Comparison of ENCODE assay signal across 9 cellular contexts in the genomic region with DNA sequence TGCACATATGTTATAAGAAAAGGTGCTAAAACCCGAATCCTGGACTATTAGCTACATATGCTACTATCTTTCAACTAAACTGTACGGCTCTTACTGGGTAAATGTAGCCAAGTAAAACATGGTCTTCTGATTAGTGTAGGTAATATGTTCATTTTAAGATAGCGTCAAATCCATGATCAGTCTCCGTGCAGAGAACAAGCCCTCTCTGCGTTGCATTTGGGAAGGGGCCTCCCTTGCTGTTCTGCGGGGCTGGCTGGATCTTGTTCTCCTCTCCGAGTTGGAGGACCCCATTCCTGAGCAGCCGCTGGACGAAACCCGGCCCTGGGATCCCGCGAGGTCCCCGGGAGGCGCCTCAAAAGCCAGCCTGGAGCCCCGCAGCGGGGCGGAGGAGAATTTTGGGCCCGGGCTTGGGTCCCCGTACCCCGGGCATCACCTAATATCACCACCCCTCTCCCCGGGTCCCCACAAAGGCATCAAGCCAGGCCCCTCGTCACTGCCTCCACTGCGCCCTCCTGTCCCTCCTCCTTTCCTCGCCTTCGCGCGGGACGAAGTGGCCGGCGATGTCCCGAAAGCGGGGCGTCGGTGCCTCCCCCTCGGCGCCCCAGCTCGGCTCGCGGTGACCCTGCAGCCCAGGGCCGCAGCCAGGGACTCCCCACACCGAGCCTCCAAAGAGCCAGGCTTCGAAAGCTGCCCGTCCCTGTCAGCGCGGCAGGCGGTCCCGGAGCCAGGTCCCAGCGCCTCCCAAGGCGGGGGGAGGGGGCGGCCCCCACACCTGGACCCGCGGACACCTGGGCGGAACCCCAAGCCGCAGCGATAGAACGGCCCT. TPM values are rescaled to one million over a fixed set of nuclear protein-coding genes. Genes with fewer than 3 reads are reported as not detected.
DNase-seq lines count a peak whose midpoint lies in the region; ATAC-seq and TF ChIP-seq lines count a peak whose summit lies in the region.
"Had no signal": no experiment of that assay in that cellular context is flagged by ENCODE, and none has a peak within 500 bp of the region (broad histone marks: within the 10 kb centered on the region; RNA-seq: fewer than 3 reads in every experiment).

No MANE protein-coding gene starts in this region.

- H3K9me3 ChIP-seq in colonic mucosa (no peaks in the 10 kb centered on the region), mesenchymal stem cell (ENCODE audit: control insufficient read depth, low read length) (no peaks in the 10 kb centered on the region), uterus (no peaks in the 10 kb centered on the region)

- no peak overlapping the region for H2BK12ac ChIP-seq in mesenchymal stem cell (ENCODE audit: low read length in 2 of 2)

- peak overlapping the region in 1 of 2 experiments; percentile 80 for H3K14ac ChIP-seq in mesenchymal stem cell (ENCODE audit: low read length in 2 of 2)

- no peak overlapping the region for H3K4ac ChIP-seq in mesenchymal stem cell (ENCODE audit: low read depth in 1 of 2, low read length in 2 of 2)

- no peak for TF ChIP-seq CTCF in colonic mucosa (IDR thresholded peaks at IDR 0.05)
- TF ChIP-seq CTCF in uterus (IDR thresholded peaks at IDR 0.05): no peak

- peaks cover 8% of the 10 kb centered on the region for H3K4me1 Mint-ChIP-seq in activated T-cell treated with anti-CD3 and anti-CD28 coated beads, Interleukin-2, amount 50 U/mL, for 72 hours (ENCODE audit: low read depth)
- H3K4me1 Mint-ChIP-seq in activated T-cell treated with anti-CD3 and anti-CD28 coated beads, Interleukin-2, amount 50 U/mL, for 24 hours (ENCODE audit: low read depth): peaks cover 6% of the 10 kb centered on the region

- H2BK120ac ChIP-seq in mesenchymal stem cell (ENCODE audit: low read depth, low read length): no peak overlapping the region

- ATAC-seq in activated T-cell treated with anti-CD3 and anti-CD28 coated beads, Interleukin-2, amount 50 U/mL, for 72 hours (replicated peaks in 1 of 2): peak; percentile 27 to 57

- peak overlapping the region in 1 of 2 donors; percentile 90 for H3K4me3 Mint-ChIP-seq in activated T-cell treated with anti-CD3 and anti-CD28 coated beads, Interleukin-2, amount 50 U/mL, for 72 hours
- no peak overlapping the region for H3K4me3 Mint-ChIP-seq in activated T-cell treated with anti-CD3 and anti-CD28 coated beads, Interleukin-2, amount 50 U/mL, for 24 hours

- peak in 1 of 2 donors; percentile 4 for DNase-seq in activated T-cell treated with anti-CD3 and anti-CD28 coated beads, Interleukin-2, amount 50 U/mL, for 72 hours
- no peak for DNase-seq in activated T-cell treated with anti-CD3 and anti-CD28 coated beads, Interleukin-2, amount 50 U/mL, for 24 hours
- DNase-seq in colonic mucosa: no peak
- no peak for DNase-seq in mesenchymal stem cell
- no peak for DNase-seq in uterus
- DNase-seq in RKO (ENCODE audit: low spot score): no peak
- no peak for DNase-seq in middle frontal gyrus (ENCODE audit: extremely low spot score, low spot score)
- DNase-seq in cerebellar nuclear complex (lab: John Stamatoyannopoulos, UW): no peak

- intact Hi-C loops in colonic mucosa (cut with DNase I) (loop anchor here (2.0 to 5.0 kb wide), 2 partner anchors 22 to 467 kb away; no protein-coding TSS in a partner anchor), uterus (cut with DNase I; ENCODE audit: low total_unique reads) (no loop called here)

- H3K9ac ChIP-seq in colonic mucosa (ENCODE audit: low read depth in 2 of 2, low read length in 2 of 2) (no peak overlapping the region), mesenchymal stem cell (ENCODE audit: low read length) (peak overlapping the region; percentile 64)
- H3K9ac ChIP-seq: BLaER1 treated with 17β-estradiol and CSF1 and Interleukin-3, amounts not matched to agents 10 nM and 100 nM had no signal

- H3K27me3 ChIP-seq in colonic mucosa: peaks cover 22% of the 10 kb centered on the region
- peaks cover 41 to 48% of the 10 kb centered on the region in 2 experiments for H3K27me3 ChIP-seq in mesenchymal stem cell (ENCODE audit: control insufficient read depth in 1 of 2, insufficient read depth in 1 of 2, low read length in 2 of 2)
- no peaks in the 10 kb centered on the region for H3K27me3 ChIP-seq in uterus

- H2AFZ ChIP-seq in mesenchymal stem cell (ENCODE audit: low read depth, low read length): peak overlapping the region; percentile 74

- H3K9me3 Mint-ChIP-seq in activated T-cell treated with anti-CD3 and anti-CD28 coated beads, Interleukin-2, amount 50 U/mL, for 72 hours: no peaks in the 10 kb centered on the region
- no peaks in the 10 kb centered on the region for H3K9me3 Mint-ChIP-seq in activated T-cell treated with anti-CD3 and anti-CD28 coated beads, Interleukin-2, amount 50 U/mL, for 24 hours

- H2BK15ac ChIP-seq in mesenchymal stem cell (ENCODE audit: low read depth, poor library complexity, severe bottlenecking): no peak overlapping the region

- H3K4me3 ChIP-seq in colonic mucosa: peak overlapping the region; percentile 27
- peak overlapping the region; percentile 38 to 76 for H3K4me3 ChIP-seq in mesenchymal stem cell (ENCODE audit: insufficient read depth in 1 of 2, low read depth in 1 of 2, low read length in 2 of 2)
- H3K4me3 ChIP-seq in uterus: peak overlapping the region; percentile 16 to 27
- H3K4me3 ChIP-seq: BLaER1 treated with 17β-estradiol and CSF1 and Interleukin-3, amounts not matched to agents 10 nM and 100 nM had no signal

- no peaks in the 10 kb centered on the region for H3K4me1 ChIP-seq in colonic mucosa
- peaks cover 8% of the 10 kb centered on the region for H3K4me1 ChIP-seq in mesenchymal stem cell (ENCODE audit: control insufficient read depth, insufficient read depth, low read depth, low read length)
- H3K4me1 ChIP-seq in uterus: peaks cover 0 to 5% of the 10 kb centered on the region in 2 donors

- no peak overlapping the region for H3K27ac Mint-ChIP-seq in activated T-cell treated with anti-CD3 and anti-CD28 coated beads, Interleukin-2, amount 50 U/mL, for 72 hours
- H3K27ac Mint-ChIP-seq in activated T-cell treated with anti-CD3 and anti-CD28 coated beads, Interleukin-2, amount 50 U/mL, for 24 hours: no peak overlapping the region

- H4K8ac ChIP-seq in mesenchymal stem cell (ENCODE audit: low read length): no peak overlapping the region

- no peak overlapping the region for H2AK5ac ChIP-seq in mesenchymal stem cell (ENCODE audit: low read length, severe bottlenecking)

- peak overlapping the region; percentile 93 for H3K4me2 ChIP-seq in mesenchymal stem cell (ENCODE audit: low read length, poor library complexity, severe bottlenecking)
- H3K4me2 ChIP-seq: BLaER1 treated with 17β-estradiol and CSF1 and Interleukin-3, amounts not matched to agents 10 nM and 100 nM had no signal

- H2BK5ac ChIP-seq in mesenchymal stem cell (ENCODE audit: low read depth, low read length, poor library complexity, severe bottlenecking): no peak overlapping the region

- no peaks in the 10 kb centered on the region for H3K36me3 Mint-ChIP-seq in activated T-cell treated with anti-CD3 and anti-CD28 coated beads, Interleukin-2, amount 50 U/mL, for 72 hours (ENCODE audit: insufficient read depth in 2 of 2)
- no peaks in the 10 kb centered on the region for H3K36me3 Mint-ChIP-seq in activated T-cell treated with anti-CD3 and anti-CD28 coated beads, Interleukin-2, amount 50 U/mL, for 24 hours (ENCODE audit: low read depth)

- no peak overlapping the region for H4K91ac ChIP-seq in mesenchymal stem cell (ENCODE audit: low read length)

- WGBS in mesenchymal stem cell: 9% methylated on average over 51 of the region's 56 CpGs

- H3K27me3 Mint-ChIP-seq in activated T-cell treated with anti-CD3 and anti-CD28 coated beads, Interleukin-2, amount 50 U/mL, for 72 hours (ENCODE audit: low read depth): peaks cover 61% of the 10 kb centered on the region
- peaks cover 77% of the 10 kb centered on the region for H3K27me3 Mint-ChIP-seq in activated T-cell treated with anti-CD3 and anti-CD28 coated beads, Interleukin-2, amount 50 U/mL, for 24 hours

- TF ChIP-seq POLR2A in uterus (IDR thresholded peaks at IDR 0.05): no peak

- H3K18ac ChIP-seq in mesenchymal stem cell (ENCODE audit: low read depth in 1 of 2, low read length in 2 of 2): no peak overlapping the region

- H3K27ac ChIP-seq in colonic mucosa (no peak overlapping the region), mesenchymal stem cell (ENCODE audit: low read length, poor library complexity, severe bottlenecking) (no peak overlapping the region), uterus (no peak overlapping the region)
- H3K27ac ChIP-seq: BLaER1 treated with 17β-estradiol and CSF1 and Interleukin-3, amounts not matched to agents 10 nM and 100 nM had no signal

- no peaks in the 10 kb centered on the region for H3K36me3 ChIP-seq in colonic mucosa
- H3K36me3 ChIP-seq in mesenchymal stem cell (ENCODE audit: control insufficient read depth in 1 of 2, insufficient read depth in 2 of 2, low read depth in 1 of 2, low read length in 2 of 2): no peaks in the 10 kb centered on the region
- no peaks in the 10 kb centered on the region for H3K36me3 ChIP-seq in uterus
- H3K36me3 ChIP-seq: BLaER1 treated with 17β-estradiol and CSF1 and Interleukin-3, amounts not matched to agents 10 nM and 100 nM had no signal

- H3K23ac ChIP-seq in mesenchymal stem cell (ENCODE audit: low read length in 2 of 2): peak overlapping the region in 1 of 2 experiments; percentile 87

- no peaks in the 10 kb centered on the region for H3K79me1 ChIP-seq in mesenchymal stem cell (replicated peaks; ENCODE audit: low read length, poor library complexity, severe bottlenecking)

RNA-seq across cellular contexts. Expression of a gene that starts 54.5 kb away (rescaled TPM):
- 10 to 100 TPM; 20.1 to 22.2 TPM for total RNA-seq in activated T-cell treated with anti-CD3 and anti-CD28 coated beads, Interleukin-2, amount 50 U/mL, for 72 hours
- 10 to 100 TPM; 30.0 to 36.9 TPM for total RNA-seq in colonic mucosa
- polyA plus RNA-seq in mesenchymal stem cell (2013, experiment 1 of 2): 13.6 TPM
- 14.5 TPM for polyA plus RNA-seq in mesenchymal stem cell (2013, experiment 2 of 2)
- 10 to 100 TPM; 12.0 to 92.7 (median 47.8) TPM for total RNA-seq in uterus
